Comparison of ENCODE assay signal across 19 cellular contexts in the genomic region with DNA sequence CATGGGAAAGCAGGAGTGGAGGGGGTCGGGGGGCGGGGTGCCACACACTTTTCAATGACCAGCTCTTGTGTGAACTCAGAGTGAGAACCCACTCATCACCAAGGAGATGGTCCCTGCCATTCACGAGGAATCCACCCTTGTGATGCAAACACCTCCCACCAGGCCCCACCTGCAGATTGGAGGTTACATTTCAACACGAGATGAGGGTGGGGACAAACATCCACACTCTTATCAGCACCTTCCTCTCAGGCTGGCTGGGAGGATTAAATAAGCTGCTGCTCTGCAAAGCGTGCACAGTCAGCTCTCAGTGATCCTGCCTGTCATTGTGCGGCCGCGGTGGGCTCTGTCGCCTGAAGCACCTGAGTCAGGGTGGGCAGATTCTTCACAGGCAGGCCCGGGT.
"Had no signal": no experiment of that assay in that cellular context is flagged by ENCODE, and none has a peak within 500 bp of the region (broad histone marks: within the 10 kb centered on the region; RNA-seq: fewer than 3 reads in every experiment).

No MANE protein-coding gene starts in this region.

- ATAC-seq: mucosa of descending colon; naive thymus-derived CD8-positive, alpha-beta T cell had no signal

- H3K36me3 ChIP-seq: ovary had no signal

- H3K27ac Mint-ChIP-seq: dendritic cell treated with granulocyte-macrophage colony-stimulating factor and Interleukin-4, amounts not matched to agents 40 ng/mL and 50 ng/mL, for 4 days had no signal

- H3K4me1 ChIP-seq: right atrium auricular region, sigmoid colon had no signal

- FAIRE-seq: endothelial cell of umbilical vein, islet of Langerhans had no signal

- H3K27me3 Mint-ChIP-seq: dendritic cell treated with granulocyte-macrophage colony-stimulating factor and Interleukin-4, amounts not matched to agents 40 ng/mL and 50 ng/mL, for 4 days; naive thymus-derived CD8-positive, alpha-beta T cell had no signal

- H3K4me3 Mint-ChIP-seq: dendritic cell treated with granulocyte-macrophage colony-stimulating factor and Interleukin-4, amounts not matched to agents 40 ng/mL and 50 ng/mL, for 4 days; naive thymus-derived CD8-positive, alpha-beta T cell; neural crest cell had no signal

- H3K4me3 ChIP-seq: mucosa of descending colon, ovary, right atrium auricular region, sigmoid colon, skin epidermis, stomach, thoracic aorta, transverse colon had no signal

- H3K9me3 Mint-ChIP-seq: dendritic cell treated with granulocyte-macrophage colony-stimulating factor and Interleukin-4, amounts not matched to agents 40 ng/mL and 50 ng/mL, for 4 days; naive thymus-derived CD8-positive, alpha-beta T cell; neural crest cell had no signal

- DNase-seq: hypothalamus; kidney glomerular epithelial cell; mammary epithelial cell; mucosa of descending colon; naive thymus-derived CD8-positive, alpha-beta T cell; ovary; sigmoid colon; stimulated activated CD4-positive, alpha-beta T cell treated with anti-CD3 and anti-CD28 coated beads, Interleukin-12 subunit alpha, Interleukin-12 subunit beta, amount 100 ng/mL, for 4 hours; stimulated activated naive CD4-positive, alpha-beta T cell; stomach; substantia nigra; transverse colon had no signal

- H3K9me3 ChIP-seq: mucosa of descending colon, ovary, right atrium auricular region, sigmoid colon, stomach, thoracic aorta, transverse colon had no signal

- H3K27ac ChIP-seq: ovary, right atrium auricular region, sigmoid colon, skin epidermis, stomach, thoracic aorta, transverse colon had no signal

- H3K27me3 ChIP-seq: ovary, right atrium auricular region, sigmoid colon, stomach, transverse colon had no signal
